ENCODE assay signal across 8 cellular contexts in genomic region chr7:127588697-127589482, GRCh38. TPM values are rescaled to one million over a fixed set of nuclear protein-coding genes. Genes with fewer than 3 reads are reported as not detected.
DNase-seq lines count a peak whose midpoint lies in the region; ATAC-seq and TF ChIP-seq lines count a peak whose summit lies in the region.

No MANE protein-coding gene starts in this region.

- H3K27ac ChIP-seq in right lobe of liver = peak overlapping the region; percentile 85 to 92 (median 89)

- H3K4me3 Mint-ChIP-seq in stimulated activated memory B cell treated with anti-CD40 and anti-IgM and Interleukin-4, amounts not matched to agents 10 μg/mL and 1 μg/mL and 100 μg/mL, for 72 hours = peak overlapping the region; percentile 90

- no peaks in the 10 kb centered on the region for H3K27me3 Mint-ChIP-seq in stimulated activated memory B cell treated with anti-CD40 and anti-IgM and Interleukin-4, amounts not matched to agents 10 μg/mL and 1 μg/mL and 100 μg/mL, for 72 hours

- H3K36me3 Mint-ChIP-seq in stimulated activated memory B cell treated with anti-CD40 and anti-IgM and Interleukin-4, amounts not matched to agents 10 μg/mL and 1 μg/mL and 100 μg/mL, for 72 hours = peaks cover 32% of the 10 kb centered on the region

- WGBS in right lobe of liver (ENCODE audit: insufficient coverage, low coverage, low lambda C conversion rate, missing lambda C conversion rate) = 25% methylated on average over 5 of the region's 43 CpGs

- no peaks in the 10 kb centered on the region for H3K27me3 ChIP-seq in right lobe of liver

- no peaks in the 10 kb centered on the region for H3K9me3 Mint-ChIP-seq in stimulated activated memory B cell treated with anti-CD40 and anti-IgM and Interleukin-4, amounts not matched to agents 10 μg/mL and 1 μg/mL and 100 μg/mL, for 72 hours

- H3K4me1 ChIP-seq in right lobe of liver = peaks cover 0 to 21% (median 13%) of the 10 kb centered on the region in 4 donors

- peak overlapping the region; percentile 99 to 100 (median 99) for H3K4me3 ChIP-seq in right lobe of liver

- H3K36me3 ChIP-seq in right lobe of liver = peaks cover 0 to 22% (median 5%) of the 10 kb centered on the region in 4 donors

- DNase-seq in NK-92 treated with Interleukin-12 subunit alpha and Interleukin-12 subunit beta, amount 100 ng/mL, for 24 hours (lab: John Stamatoyannopoulos, UW) = peak; percentile 9
- DNase-seq in NK-92 (lab: John Stamatoyannopoulos, UW; ENCODE audit: unreplicated experiment) (no peak), NCI-H1092 treated with DMSO at 0.1 percent for 48 hours (lab: John Stamatoyannopoulos, UW) (peak; percentile 76), UCSD-AML1 (lab: John Stamatoyannopoulos, UW; ENCODE audit: unreplicated experiment) (peak; percentile 19), right lobe of liver (peak; percentile 75 to 82 (median 80))
- DNase-seq in effector CD4-positive, alpha-beta T cell = peak; percentile 22

- ATAC-seq in HG02571 (IDR thresholded peaks at IDR 0.05; ENCODE audit: unreplicated experiment) (peak; percentile 20), right lobe of liver (peak; percentile 55 to 64 (median 59))
- no peak for ATAC-seq in stimulated activated memory B cell treated with anti-CD40 and anti-IgM and Interleukin-4, amounts not matched to agents 10 μg/mL and 1 μg/mL and 100 μg/mL, for 72 hours

- no peaks in the 10 kb centered on the region for H3K9me3 ChIP-seq in right lobe of liver

- peak in 3 of 4 donors; percentile 46 to 49 (median 48) for TF ChIP-seq CTCF in right lobe of liver (IDR thresholded peaks at IDR 0.05)

- intact Hi-C loops in right lobe of liver (cut with DNase I) = no loop called here

- peaks cover 34% of the 10 kb centered on the region for H3K4me1 Mint-ChIP-seq in stimulated activated memory B cell treated with anti-CD40 and anti-IgM and Interleukin-4, amounts not matched to agents 10 μg/mL and 1 μg/mL and 100 μg/mL, for 72 hours

- H3K27ac Mint-ChIP-seq in stimulated activated memory B cell treated with anti-CD40 and anti-IgM and Interleukin-4, amounts not matched to agents 10 μg/mL and 1 μg/mL and 100 μg/mL, for 72 hours = peak overlapping the region; percentile 83

- no peak for TF ChIP-seq POLR2A in right lobe of liver (IDR thresholded peaks at IDR 0.05)

RNA-seq across cellular contexts. Expression of gene ARF5, which starts 0.7 kb away (rescaled TPM):
- 100 to 1,000 TPM in 1 of 6 experiments, 10 to 100 TPM in 5; 51.7 to 105 (median 60.8) TPM for total RNA-seq in right lobe of liver

RNA-seq across cellular contexts. Expression of gene GCC1, which starts 3.5 kb away (rescaled TPM):
- total RNA-seq in right lobe of liver = 10 to 100 TPM in 3 of 6 experiments, 1 to 10 TPM in 3; 9.4 to 11.7 (median 10.0) TPM

RNA-seq across cellular contexts. Expression of gene FSCN3, which starts 4.6 kb away (rescaled TPM):
- 1 to 10 TPM in 2 of 6 experiments, under 1 TPM in 1, not detected in 3; 0.68 to 1.5 (median 1.2) TPM for total RNA-seq in right lobe of liver

RNA-seq across cellular contexts. Expression of gene PAX4, which starts 29.1 kb away (rescaled TPM):
- total RNA-seq in right lobe of liver = not detected
